21 cellular contexts compared by ENCODE assay signal in genomic region chr14:34436960-34437728, GRCh38. TPM values are rescaled to one million over a fixed set of nuclear protein-coding genes. Genes with fewer than 3 reads are reported as not detected.
DNase-seq lines count a peak whose midpoint lies in the region; ATAC-seq and TF ChIP-seq lines count a peak whose summit lies in the region.
"Had no signal": no experiment of that assay in that cellular context is flagged by ENCODE, and none has a peak within 500 bp of the region (broad histone marks: within the 10 kb centered on the region; RNA-seq: fewer than 3 reads in every experiment).

No MANE protein-coding gene starts in this region.

- ATAC-seq in psoas muscle = peak in 3 of 4 donors; percentile 29 to 55 (median 54)
- ATAC-seq in activated naive CD4-positive, alpha-beta T cell treated with anti-CD3 and anti-CD28 coated beads, Interleukin-2, amount 50 U/mL, for 72 hours = no peak
- ATAC-seq in foreskin keratinocyte = no peak
- ATAC-seq: heart right ventricle, T-cell had no signal

- H3K4me1 ChIP-seq in PC-9 (replicated peaks; ENCODE audit: insufficient read depth) = peaks cover 24% of the 10 kb centered on the region
- H3K4me1 ChIP-seq in psoas muscle = no peaks in the 10 kb centered on the region
- H3K4me1 ChIP-seq in foreskin keratinocyte = peaks cover 2% of the 10 kb centered on the region

- POLR2A ChIA-PET in PC-9 (lab: Charles Lee; ENCODE audit: unreplicated experiment) = interaction anchor here (0.7 kb wide), 1 partner anchor 534 kb away, joined by 12 read pairs; no protein-coding TSS in a partner anchor

- 96 to 97% (median 96%) methylated on average over 1 of the region's 1 CpG for WGBS in psoas muscle, 3 donors

- peaks cover 4% of the 10 kb centered on the region; the same call in 1 of the 2 replicates for H4K20me1 ChIP-seq in PC-9 (ENCODE audit: insufficient read depth)

- 0 out of 2 replicates have a peak, but pooled peaks cover 6% of the 10 kb centered on the region for H3K36me3 ChIP-seq in PC-9 (ENCODE audit: low read depth)
- peaks cover 0 to 6% of the 10 kb centered on the region in 2 donors for H3K36me3 ChIP-seq in psoas muscle (ENCODE audit: insufficient read depth in 1 of 2, low read depth in 1 of 2)

- H3K79me2 ChIP-seq in PC-9 (ENCODE audit: low read depth) = peaks cover 12% of the 10 kb centered on the region; the same call in 1 of the 2 replicates

- peak; percentile 9 for DNase-seq in ELR (ENCODE audit: low read depth)
- DNase-seq in PC-9 = no peak
- DNase-seq in fibroblast of pulmonary artery (ENCODE audit: low read depth) = peak; percentile 20
- DNase-seq in psoas muscle = no peak
- no peak for DNase-seq in stimulated activated CD4-positive, alpha-beta T cell treated with anti-CD3 and anti-CD28 coated beads, Interleukin-2, amount 100 ng/mL, for 48 hours
- no peak for DNase-seq in GM03348 (ENCODE audit: low spot score)
- DNase-seq in activated naive CD4-positive, alpha-beta T cell treated with anti-CD3 and anti-CD28 coated beads, Interleukin-2, amount 50 U/mL, for 72 hours (ENCODE audit: low spot score in 2 of 2) = no peak
- no peak for DNase-seq in foreskin keratinocyte
- DNase-seq: activated CD4-positive, alpha-beta memory T cell treated with anti-CD3 and anti-CD28 coated beads, Interleukin-2, amount 10 ng/mL, durations not matched to agents 7 days and 5 days; activated naive CD4-positive, alpha-beta T cell treated with anti-CD3 and anti-CD28 coated beads, Interleukin-2, amount 50 U/mL, for 16 hours; activated T-cell treated with anti-CD3 and anti-CD28 coated beads, Interleukin-2, amount 50 U/mL, for 24 hours; dorsolateral prefrontal cortex; erythroblast; heart right ventricle; KBM-7; NCI-H1048; NCI-H2029 treated with DMSO at 0.1 percent for 48 hours; T-cell had no signal

- peaks cover 15% of the 10 kb centered on the region; the same call in 1 of the 2 replicates for H3F3A ChIP-seq in PC-9 (ENCODE audit: insufficient read depth, low read depth)

- intact Hi-C loops in PC-9 (cut with micrococcal nuclease; ENCODE audit: unreplicated experiment) (no loop called here), psoas muscle (cut with DNase I) (no loop called here)

- CTCF ChIA-PET in PC-9 (lab: Charles Lee) = no interaction called here

- BruUV-seq in PC-9 (replicated peaks; lab: Mats Ljungman, UMichigan) = no TSS peak

- H3K27me3 ChIP-seq in PC-9 (ENCODE audit: insufficient read depth, low read depth) = no peaks in the 10 kb centered on the region
- H3K27me3 ChIP-seq in psoas muscle (ENCODE audit: insufficient read depth in 3 of 3, low read length in 2 of 3) = no peaks in the 10 kb centered on the region
- no peaks in the 10 kb centered on the region for H3K27me3 ChIP-seq in foreskin keratinocyte
- H3K27me3 ChIP-seq: dorsolateral prefrontal cortex, heart right ventricle had no signal

- no peaks in the 10 kb centered on the region for H3K9me2 ChIP-seq in PC-9 (ENCODE audit: insufficient read depth)

- no peaks in the 10 kb centered on the region for H3K9me3 ChIP-seq in PC-9 (ENCODE audit: insufficient read depth, low read depth)
- H3K9me3 ChIP-seq in psoas muscle = no peaks in the 10 kb centered on the region
- H3K9me3 ChIP-seq: heart right ventricle had no signal

- H3K27ac ChIP-seq in PC-9 = peak overlapping the region; percentile 41
- no peak overlapping the region for H3K27ac ChIP-seq in psoas muscle
- H3K27ac ChIP-seq in foreskin keratinocyte = no peak overlapping the region
- H3K27ac ChIP-seq: dorsolateral prefrontal cortex, heart right ventricle, VCaP had no signal

- no peaks in the 10 kb centered on the region for H3K9me3 Mint-ChIP-seq in activated naive CD4-positive, alpha-beta T cell treated with anti-CD3 and anti-CD28 coated beads, Interleukin-2, amount 50 U/mL, for 72 hours
- H3K9me3 Mint-ChIP-seq: activated CD4-positive, alpha-beta memory T cell treated with anti-CD3 and anti-CD28 coated beads, Interleukin-2, amount 10 ng/mL, durations not matched to agents 7 days and 5 days; activated T-cell treated with anti-CD3 and anti-CD28 coated beads, Interleukin-2, amount 50 U/mL, for 24 hours; nephron; T-cell had no signal

- H3K4me2 ChIP-seq in PC-9 = peak overlapping the region; percentile 39; the same call in 1 of the 2 replicates

- H3K4me3 ChIP-seq in PC-9 (no peak overlapping the region), fibroblast of pulmonary artery (replicated peaks; ENCODE audit: low read depth, low read length) (no peak overlapping the region), psoas muscle (no peak overlapping the region)
- H3K4me3 ChIP-seq: dorsolateral prefrontal cortex, heart right ventricle had no signal

- peak overlapping the region in 1 of 2 donors; percentile 18 for H3K27ac Mint-ChIP-seq in activated naive CD4-positive, alpha-beta T cell treated with anti-CD3 and anti-CD28 coated beads, Interleukin-2, amount 50 U/mL, for 72 hours
- H3K27ac Mint-ChIP-seq: activated CD4-positive, alpha-beta memory T cell treated with anti-CD3 and anti-CD28 coated beads, Interleukin-2, amount 10 ng/mL, durations not matched to agents 7 days and 5 days; activated T-cell treated with anti-CD3 and anti-CD28 coated beads, Interleukin-2, amount 50 U/mL, for 24 hours; brain; nephron; T-cell had no signal

- no peak for TF ChIP-seq CTCF in PC-9 (conservative IDR thresholded peaks at IDR 0.05)
- TF ChIP-seq CTCF in fibroblast of pulmonary artery (IDR thresholded peaks at IDR 0.05; ENCODE audit: low read length, missing control alignments) = no peak
- TF ChIP-seq CTCF in psoas muscle (IDR thresholded peaks at IDR 0.05) = no peak
- no peak for TF ChIP-seq CTCF in foreskin keratinocyte (conservative IDR thresholded peaks at IDR 0.05)

- H2AFZ ChIP-seq in PC-9 = no peak overlapping the region

- H3K36me3 Mint-ChIP-seq in activated naive CD4-positive, alpha-beta T cell treated with anti-CD3 and anti-CD28 coated beads, Interleukin-2, amount 50 U/mL, for 72 hours = peaks cover 0 to 2% of the 10 kb centered on the region in 2 donors

RNA-seq across cellular contexts. Expression of gene SPTSSA, which starts 24.9 kb away (rescaled TPM):
- total RNA-seq in PC-9 (2021) (13.6 and 21.6 TPM in 2 replicates), psoas muscle (10 to 100 TPM in 3 of 4 donors, 1 to 10 TPM in 1; 9.0 to 25.2 (median 18.9) TPM), foreskin keratinocyte (22.3 and 24.2 TPM in 2 replicates)
- polyA plus RNA-seq in psoas muscle (10 to 100 TPM; 25.4 to 32.9 (median 28.5) TPM), foreskin keratinocyte (26.1 and 27.0 TPM in 2 replicates)
- total RNA-seq in activated naive CD4-positive, alpha-beta T cell treated with anti-CD3 and anti-CD28 coated beads, Interleukin-2, amount 50 U/mL, for 72 hours = 10 to 100 TPM; 10.7 to 11.5 TPM

Comparison
In these comparisons a context has a peak if more than half of its experiments do, and no peak if none do; other contexts are left out.
1. DNase-seq: peak in ELR (single experiment) and fibroblast of pulmonary artery (single experiment); none in PC-9 (0 of 2), psoas muscle (0 of 2), stimulated activated CD4-positive, alpha-beta T cell treated with anti-CD3 and anti-CD28 coated beads, Interleukin-2, amount 100 ng/mL, for 48 hours (0 of 2), GM03348 (single experiment), activated naive CD4-positive, alpha-beta T cell treated with anti-CD3 and anti-CD28 coated beads, Interleukin-2, amount 50 U/mL, for 72 hours (0 of 2) and foreskin keratinocyte (0 of 2).
2. ATAC-seq: peak in psoas muscle (3 of 4); none in activated naive CD4-positive, alpha-beta T cell treated with anti-CD3 and anti-CD28 coated beads, Interleukin-2, amount 50 U/mL, for 72 hours (0 of 2) and foreskin keratinocyte (single experiment).